In genomic region chr1:212699839-212700596, GRCh38 we compare ENCODE assay signal across 8 cellular contexts.
DNase-seq lines count a peak whose midpoint lies in the region; ATAC-seq and TF ChIP-seq lines count a peak whose summit lies in the region.

BATF3 (minus strand) TSS chr1:212699840; CDS start chr1:212699762, 78 bp downstream.

- no peaks in the 10 kb centered on the region for H3K36me3 ChIP-seq in ACC112 (ENCODE audit: insufficient read depth, low read length)
- no peaks in the 10 kb centered on the region for H3K36me3 ChIP-seq in mucosa of rectum (ENCODE audit: control insufficient read depth in 2 of 2, insufficient read depth in 2 of 2, low read length in 2 of 2)

- no peak for DNase-seq in HL-60 (ENCODE audit: low read depth in 1 of 2, low spot score in 1 of 2)
- DNase-seq in activated CD4-positive, alpha-beta T cell treated with anti-CD3 and anti-CD28 coated beads, Interleukin-2, amount 50 U/mL, for 24 hours (ENCODE audit: low read depth in 1 of 2, low spot score in 1 of 2), result peak; percentile 35 to 55
- DNase-seq in effector CD8-positive, alpha-beta T cell (lab: John Stamatoyannopoulos, UW), result peak; percentile 51
- peak; percentile 80 to 86 for DNase-seq in stimulated activated naive CD8-positive, alpha-beta T cell treated with anti-CD3 and anti-CD28 coated beads, Interleukin-15, amount 100 ng/mL, for 72 hours
- no peak for DNase-seq in cortex of kidney (lab: John Stamatoyannopoulos, UW)

- peaks cover 78% of the 10 kb centered on the region for H3K4me1 Mint-ChIP-seq in stimulated activated naive CD8-positive, alpha-beta T cell treated with anti-CD3 and anti-CD28 coated beads, Interleukin-15, amount 100 ng/mL, for 72 hours

- H3K4me3 Mint-ChIP-seq in stimulated activated naive CD8-positive, alpha-beta T cell treated with anti-CD3 and anti-CD28 coated beads, Interleukin-15, amount 100 ng/mL, for 72 hours, result peak within 1 kb of the TSS; percentile 92 to 98

- peak; percentile 65 for ATAC-seq in stimulated activated naive CD8-positive, alpha-beta T cell treated with anti-CD3 and anti-CD28 coated beads, Interleukin-15, amount 100 ng/mL, for 72 hours

- H2AFZ ChIP-seq in ACC112 (ENCODE audit: low read length, unreplicated experiment), result peak within 1 kb of the TSS; percentile 94

- H3K9ac ChIP-seq in mucosa of rectum (ENCODE audit: low read depth in 1 of 2, low read length in 2 of 2), result peak within 1 kb of the TSS; percentile 20 to 39

- H3K79me2 ChIP-seq in ACC112 (ENCODE audit: control insufficient read depth, insufficient read depth, low read length, unreplicated experiment), result no peaks in the 10 kb centered on the region

- peak within 1 kb of the TSS; percentile 24; the same call in 1 of the 2 replicates for H3K27ac ChIP-seq in ACC112 (ENCODE audit: low read depth, low read length)
- no peak within 1 kb of the TSS for H3K27ac ChIP-seq in HL-60 (replicated peaks)
- peak within 1 kb of the TSS in 1 of 2 donors; percentile 38 for H3K27ac ChIP-seq in mucosa of rectum (ENCODE audit: low read depth in 2 of 2, low read length in 2 of 2)

- no peak for TF ChIP-seq CTCF in HL-60 (IDR thresholded peaks at IDR 0.05; ENCODE audit: insufficient read depth, low read length)

- H3K27me3 Mint-ChIP-seq in stimulated activated naive CD8-positive, alpha-beta T cell treated with anti-CD3 and anti-CD28 coated beads, Interleukin-15, amount 100 ng/mL, for 72 hours, result peaks cover 10% of the 10 kb centered on the region

- no peaks in the 10 kb centered on the region for H3K9me3 ChIP-seq in mucosa of rectum (ENCODE audit: control insufficient read depth in 2 of 2, low read length in 2 of 2)

- H3K4me1 ChIP-seq in ACC112 (ENCODE audit: control insufficient read depth, insufficient read depth, low read length, unreplicated experiment) (peaks cover 16% of the 10 kb centered on the region), mucosa of rectum (ENCODE audit: control insufficient read depth in 2 of 2, insufficient read depth in 2 of 2, low read length in 2 of 2) (peaks cover 10 to 15% of the 10 kb centered on the region in 2 donors)

- peak within 1 kb of the TSS; percentile 87 for H3K4me3 ChIP-seq in ACC112 (ENCODE audit: low read depth, low read length)
- peak within 1 kb of the TSS; percentile 54 for H3K4me3 ChIP-seq in HL-60 (replicated peaks; ENCODE audit: insufficient read depth, low read length)
- H3K4me3 ChIP-seq in mucosa of rectum (ENCODE audit: low read length in 2 of 2), result peak within 1 kb of the TSS; percentile 66 to 71

- H3K9me3 Mint-ChIP-seq in stimulated activated naive CD8-positive, alpha-beta T cell treated with anti-CD3 and anti-CD28 coated beads, Interleukin-15, amount 100 ng/mL, for 72 hours, result no peaks in the 10 kb centered on the region

- H3K27ac Mint-ChIP-seq in stimulated activated naive CD8-positive, alpha-beta T cell treated with anti-CD3 and anti-CD28 coated beads, Interleukin-15, amount 100 ng/mL, for 72 hours, result peak within 1 kb of the TSS; percentile 97

- peak; percentile 46 for TF ChIP-seq POLR2A in GM19099 (IDR thresholded peaks at IDR 0.05; ENCODE audit: extremely low read depth, insufficient read length, low read depth)

- no peaks in the 10 kb centered on the region for H3K27me3 ChIP-seq in ACC112 (ENCODE audit: insufficient read depth, low read length)
- peaks cover 12% of the 10 kb centered on the region for H3K27me3 ChIP-seq in HL-60 (ENCODE audit: insufficient read depth, poor library complexity, severe bottlenecking)
- peaks cover 27 to 66% of the 10 kb centered on the region in 2 donors for H3K27me3 ChIP-seq in mucosa of rectum (ENCODE audit: control insufficient read depth in 2 of 2, insufficient read depth in 2 of 2, low read length in 2 of 2)

Comparison
In these comparisons a context has a peak if more than half of its experiments do, and no peak if none do; other contexts are left out.
1. DNase-seq: peak in activated CD4-positive, alpha-beta T cell treated with anti-CD3 and anti-CD28 coated beads, Interleukin-2, amount 50 U/mL, for 24 hours (2 of 2), effector CD8-positive, alpha-beta T cell (single experiment) and stimulated activated naive CD8-positive, alpha-beta T cell treated with anti-CD3 and anti-CD28 coated beads, Interleukin-15, amount 100 ng/mL, for 72 hours (2 of 2); none in HL-60 (0 of 2) and cortex of kidney (single experiment).
2. Peak in every context shown above with its lines, with median percentiles within 50 percentile points of each other: H3K4me3 ChIP-seq.